Comparison of ENCODE assay signal across 18 cellular contexts in genomic region chr10:28881483-28881882, GRCh38.
"Had no signal": no experiment of that assay in that cellular context is flagged by ENCODE, and none has a peak within 500 bp of the region (broad histone marks: within the 10 kb centered on the region; RNA-seq: fewer than 3 reads in every experiment).

No MANE protein-coding gene starts in this region.

- H3K4me1 Mint-ChIP-seq: memory B cell, naive B cell had no signal

- H3K9me3 ChIP-seq: heart left ventricle, left ventricle myocardium inferior, lower lobe of right lung, psoas muscle had no signal

- H3K4me3 Mint-ChIP-seq: memory B cell, naive B cell, nephron progenitor cell, type B pancreatic cell had no signal

- H3K36me3 ChIP-seq: heart left ventricle, left ventricle myocardium inferior, lower lobe of right lung had no signal

- H3K9me3 Mint-ChIP-seq: memory B cell, nephron progenitor cell had no signal

- H3K27ac ChIP-seq: dorsolateral prefrontal cortex, heart left ventricle, left ventricle myocardium inferior, lower lobe of right lung, parathyroid adenoma, psoas muscle had no signal

- H3K27ac Mint-ChIP-seq: memory B cell, naive B cell, nephron progenitor cell, type B pancreatic cell had no signal

- H3K27me3 ChIP-seq: dorsolateral prefrontal cortex, heart left ventricle had no signal

- H3K27me3 Mint-ChIP-seq: memory B cell had no signal

- H3K36me3 Mint-ChIP-seq: memory B cell, naive B cell had no signal

- H3K4me3 ChIP-seq: dorsolateral prefrontal cortex, heart left ventricle, left ventricle myocardium inferior, lower lobe of right lung, psoas muscle had no signal

- H3K4me1 ChIP-seq: parathyroid adenoma had no signal

- DNase-seq: cortex of kidney; dorsolateral prefrontal cortex; effector CD8-positive, alpha-beta T cell; heart left ventricle; islet precursor cell; left ventricle myocardium inferior; lower lobe of right lung; naive B cell; nephron progenitor cell; psoas muscle; retina; stimulated activated CD4-positive, alpha-beta T cell treated with anti-CD3 and anti-CD28 coated beads, Interleukin-12 subunit alpha, Interleukin-12 subunit beta, amount 100 ng/mL, for 4 hours; stimulated activated naive CD4-positive, alpha-beta T cell had no signal

- ATAC-seq: heart left ventricle, lower lobe of right lung, psoas muscle, sciatic nerve had no signal

- FAIRE-seq: urothelium cell line had no signal
